Comparison of ENCODE assay signal across 1 cellular context in the genomic region with DNA sequence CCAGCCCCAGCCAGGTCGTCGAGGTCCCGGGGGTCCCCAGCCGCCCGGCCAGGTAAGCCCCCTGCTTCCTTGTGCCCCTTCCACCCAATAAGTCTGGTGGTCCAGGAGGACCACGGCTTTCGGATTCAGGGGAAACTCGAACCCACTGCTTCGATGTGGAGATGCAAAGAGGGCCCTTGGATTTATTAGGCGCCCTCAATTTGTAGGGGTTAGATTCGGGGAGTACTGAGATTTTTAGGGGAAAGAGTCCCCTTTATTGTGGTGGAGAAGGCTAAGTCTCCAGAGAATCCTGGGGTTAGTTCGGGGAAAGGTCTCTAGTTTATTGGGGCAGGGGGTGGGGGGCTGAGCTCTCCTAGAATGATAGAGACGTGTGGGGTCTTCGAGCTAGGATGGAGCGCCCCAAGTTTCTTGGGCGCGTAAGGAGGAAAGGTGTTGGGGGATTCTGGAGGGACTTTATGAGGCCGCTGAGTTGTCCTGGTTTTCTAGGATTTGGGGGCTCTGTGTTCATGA.
TF ChIP-seq lines count a peak whose summit lies in the region.

No MANE protein-coding gene starts in this region.

TF ChIP-seq in HepG2, 621 proteins besides CTCF, POLR2A, EP300 and RAD21:
- TF ChIP-seq ZNF234 (CRISPR knock-in tag; conservative IDR thresholded peaks at IDR 0.05) (no peak), ZNF335 (CRISPR knock-in tag; IDR thresholded peaks at IDR 0.05) (no peak), HOXA9 (CRISPR knock-in tag; IDR thresholded peaks at IDR 0.05; ENCODE audit: borderline replicate concordance) (no peak), ZNF460 (CRISPR knock-in tag; IDR thresholded peaks at IDR 0.05; ENCODE audit: borderline replicate concordance) (no peak), ZNF678 (CRISPR knock-in tag; IDR thresholded peaks at IDR 0.05) (no peak), MYC (CRISPR knock-in tag; IDR thresholded peaks at IDR 0.05; ENCODE audit: borderline replicate concordance) (no peak), TCF12 (IDR thresholded peaks at IDR 0.05) (no peak), TCF12 (CRISPR knock-in tag; IDR thresholded peaks at IDR 0.05) (no peak), ATF7 (IDR thresholded peaks at IDR 0.05) (no peak), ATF7 (CRISPR knock-in tag; IDR thresholded peaks at IDR 0.05) (no peak), HNRNPL (IDR thresholded peaks at IDR 0.05; ENCODE audit: low read depth, low read length) (no peak), ETV6 (CRISPR knock-in tag; conservative IDR thresholded peaks at IDR 0.05) (no peak)
- TF ChIP-seq, protein P1, sequence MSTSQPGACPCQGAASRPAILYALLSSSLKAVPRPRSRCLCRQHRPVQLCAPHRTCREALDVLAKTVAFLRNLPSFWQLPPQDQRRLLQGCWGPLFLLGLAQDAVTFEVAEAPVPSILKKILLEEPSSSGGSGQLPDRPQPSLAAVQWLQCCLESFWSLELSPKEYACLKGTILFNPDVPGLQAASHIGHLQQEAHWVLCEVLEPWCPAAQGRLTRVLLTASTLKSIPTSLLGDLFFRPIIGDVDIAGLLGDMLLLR (CRISPR knock-in tag; IDR thresholded peaks at IDR 0.05), result no peak
